ENCODE assay signal across 30 cellular contexts in the genomic region with DNA sequence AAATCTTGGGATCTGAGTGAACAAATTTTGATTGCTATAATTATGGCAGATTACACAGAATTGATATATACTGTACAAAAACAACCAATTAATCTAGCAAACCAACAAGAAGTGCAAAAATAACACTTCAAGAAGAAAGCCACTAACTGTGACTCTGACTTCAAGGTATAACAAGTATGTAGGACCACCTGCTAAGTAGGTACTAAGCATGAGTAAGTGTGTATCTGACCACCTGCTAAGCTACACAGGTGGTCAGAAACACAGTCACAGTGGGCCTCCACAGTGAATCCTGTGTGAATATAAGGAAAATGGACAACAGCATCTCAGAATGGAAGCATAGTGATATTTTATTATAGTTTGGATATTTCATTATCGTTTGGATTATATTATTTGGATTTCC. TPM values are rescaled to one million over a fixed set of nuclear protein-coding genes. Genes with fewer than 3 reads are reported as not detected.
"Had no signal": no experiment of that assay in that cellular context is flagged by ENCODE, and none has a peak within 500 bp of the region (broad histone marks: within the 10 kb centered on the region; RNA-seq: fewer than 3 reads in every experiment).

No MANE protein-coding gene starts in this region.

- H3K27me3 Mint-ChIP-seq: progenitor cell of endocrine pancreas; stimulated activated memory B cell treated with anti-CD40 and anti-IgM and Interleukin-4, amounts not matched to agents 10 μg/mL and 1 μg/mL and 100 μg/mL, for 72 hours had no signal

- H3K27ac ChIP-seq: neural progenitor cell, ovary, parathyroid adenoma, psoas muscle, right lobe of liver, skin epidermis, spleen, stomach, thoracic aorta, thyroid gland, tibial nerve, upper lobe of left lung, vagina had no signal

- H3K36me3 Mint-ChIP-seq: natural killer cell; neural progenitor cell; stimulated activated memory B cell treated with anti-CD40 and anti-IgM and Interleukin-4, amounts not matched to agents 10 μg/mL and 1 μg/mL and 100 μg/mL, for 72 hours had no signal

- H3K4me2 ChIP-seq: neural progenitor cell, smooth muscle cell had no signal

- H3K4me3 Mint-ChIP-seq: natural killer cell; nephron; neural progenitor cell; stimulated activated memory B cell treated with anti-CD40 and anti-IgM and Interleukin-4, amounts not matched to agents 10 μg/mL and 1 μg/mL and 100 μg/mL, for 72 hours had no signal

- H3K79me2 ChIP-seq: parathyroid adenoma had no signal

- H3K4me1 ChIP-seq: neural progenitor cell, parathyroid adenoma, psoas muscle, right lobe of liver, spleen, stomach, thyroid gland, tibial nerve, upper lobe of left lung, vagina had no signal

- H3K27me3 ChIP-seq: neural progenitor cell, ovary, right lobe of liver, spleen, stomach, thyroid gland, tibial nerve, upper lobe of left lung, vagina had no signal

- H3K9me3 ChIP-seq: ovary, psoas muscle, right lobe of liver, spleen, stomach, thoracic aorta, thyroid gland, tibial nerve, upper lobe of left lung, vagina had no signal

- H2AFZ ChIP-seq: neural progenitor cell, parathyroid adenoma had no signal

- H3K9ac ChIP-seq: neural progenitor cell, parathyroid adenoma had no signal

- H3K4me1 Mint-ChIP-seq: natural killer cell; nephron; stimulated activated memory B cell treated with anti-CD40 and anti-IgM and Interleukin-4, amounts not matched to agents 10 μg/mL and 1 μg/mL and 100 μg/mL, for 72 hours had no signal

- DNase-seq: natural killer cell; occipital lobe; ovary; posterior cingulate gyrus; psoas muscle; right cardiac atrium; right lobe of liver; spleen; stimulated activated CD4-positive, alpha-beta T cell treated with anti-CD3 and anti-CD28 coated beads, Interleukin-12 subunit alpha, Interleukin-12 subunit beta, amount 100 ng/mL, for 4 hours; stimulated activated CD4-positive, alpha-beta T cell treated with anti-CD3 and anti-CD28 coated beads, Interleukin-1b, Interleukin-23, amount 100 ng/mL, for 48 hours; stimulated activated CD4-positive, alpha-beta T cell treated with anti-CD3 and anti-CD28 coated beads, Interleukin-4, amount 100 ng/mL, for 1 hour; stimulated activated CD4-positive, alpha-beta T cell treated with anti-CD3 and anti-CD28 coated beads, Interleukin-4, amount 100 ng/mL, for 4 hours; stimulated activated CD8-positive, alpha-beta memory T cell treated with anti-CD3 and anti-CD28 coated beads, Interleukin-4, amount 100 ng/mL, for 48 hours; stimulated activated naive CD4-positive, alpha-beta T cell; stimulated activated naive CD8-positive, alpha-beta T cell treated with anti-CD3 and anti-CD28 coated beads, Interleukin-15, Interleukin-2, amounts not matched to agents 100 U/mL and 50 U/mL, for 24 hours; stomach; thyroid gland; trophoblast cell; upper lobe of left lung had no signal

- H3K4me3 ChIP-seq: neural progenitor cell, ovary, psoas muscle, right lobe of liver, skin epidermis, smooth muscle cell, spleen, stomach, thoracic aorta, thyroid gland, tibial nerve, upper lobe of left lung, vagina had no signal

- ATAC-seq: natural killer cell; psoas muscle; right cardiac atrium; right lobe of liver; stimulated activated memory B cell treated with anti-CD40 and anti-IgM and Interleukin-4, amounts not matched to agents 10 μg/mL and 1 μg/mL and 100 μg/mL, for 72 hours; stimulated activated naive CD8-positive, alpha-beta T cell treated with anti-CD3 and anti-CD28 coated beads, Interleukin-15, Interleukin-2, amounts not matched to agents 100 U/mL and 50 U/mL, for 24 hours had no signal

- H3K9me3 Mint-ChIP-seq: stimulated activated memory B cell treated with anti-CD40 and anti-IgM and Interleukin-4, amounts not matched to agents 10 μg/mL and 1 μg/mL and 100 μg/mL, for 72 hours had no signal

- H3K27ac Mint-ChIP-seq: natural killer cell; nephron; neural progenitor cell; progenitor cell of endocrine pancreas; stimulated activated memory B cell treated with anti-CD40 and anti-IgM and Interleukin-4, amounts not matched to agents 10 μg/mL and 1 μg/mL and 100 μg/mL, for 72 hours had no signal

- H3K36me3 ChIP-seq: neural progenitor cell, ovary, right lobe of liver, spleen, stomach, thoracic aorta, thyroid gland, tibial nerve, upper lobe of left lung, vagina had no signal

RNA-seq across cellular contexts. Expression of a gene that starts 14.8 kb away (rescaled TPM):
- polyA plus RNA-seq: neural cell had no signal
